Comparison of ENCODE assay signal across 26 cellular contexts in the genomic region with DNA sequence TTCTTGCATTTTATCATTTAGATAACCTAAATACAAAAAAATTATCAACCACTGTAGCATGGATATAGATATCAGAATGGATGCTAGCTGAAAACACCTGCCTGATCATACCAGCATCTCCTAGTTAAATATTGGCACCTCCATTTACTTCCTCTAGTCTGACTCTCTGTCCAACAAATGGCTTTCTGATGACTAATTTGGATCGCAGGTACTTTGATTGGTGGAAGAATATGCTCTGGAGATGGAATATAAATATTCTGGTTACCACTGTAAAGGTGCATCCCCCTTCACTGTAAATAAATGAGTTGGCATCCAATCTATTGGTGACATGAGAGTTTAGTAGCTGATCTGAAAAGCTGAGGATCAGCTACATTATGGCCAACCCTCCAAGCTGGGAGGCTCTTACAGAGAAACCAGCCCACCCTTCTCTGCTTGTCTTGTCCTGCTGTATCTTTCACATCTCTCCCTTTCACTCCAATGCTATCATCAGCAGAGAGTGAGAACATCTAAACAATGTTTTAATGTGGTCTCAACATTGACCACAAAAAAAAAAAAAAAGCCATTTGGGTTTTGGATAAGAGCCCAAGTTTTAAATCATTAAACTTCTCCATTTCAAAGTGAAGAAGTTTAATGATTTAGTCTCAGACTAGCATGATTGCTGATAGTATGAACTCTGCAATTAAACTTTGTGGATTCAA.
DNase-seq lines count a peak whose midpoint lies in the region.
"Had no signal": no experiment of that assay in that cellular context is flagged by ENCODE, and none has a peak within 500 bp of the region (broad histone marks: within the 10 kb centered on the region; RNA-seq: fewer than 3 reads in every experiment).

No MANE protein-coding gene starts in this region.

- peak; percentile 3 for DNase-seq in CMK (ENCODE audit: low read depth)
- peak; percentile 1 for DNase-seq in HK-2 (ENCODE audit: unreplicated experiment)
- DNase-seq in SW480 (ENCODE audit: low spot score), result peak; percentile 62
- peak; percentile 18 for DNase-seq in kidney glomerular epithelial cell (lab: John Stamatoyannopoulos, UW)
- no peak for DNase-seq in NCI-H187 treated with DMSO at 0.1 percent for 48 hours (lab: John Stamatoyannopoulos, UW)
- DNase-seq in activated CD4-positive, CD25-positive, alpha-beta regulatory T cell treated with anti-CD3 and anti-CD28 coated beads, Interleukin-2, amount 50 U/mL, for 72 hours, result no peak
- DNase-seq in NCI-H187 (lab: John Stamatoyannopoulos, UW), result no peak
- DNase-seq: activated CD4-positive, alpha-beta T cell treated with anti-CD3 and anti-CD28 coated beads, Interleukin-2, amount 50 U/mL, for 1 hour; activated gamma-delta T cell; activated naive CD8-positive, alpha-beta T cell treated with anti-CD3 and anti-CD28 coated beads for 36 hours; activated T-cell treated with anti-CD3 and anti-CD28 coated beads, Interleukin-2, amount 50 U/mL, for 1 hour; aorta; caudate nucleus; CD4-positive, alpha-beta memory T cell; DMS153; effector CD8-positive, alpha-beta T cell; GDM1; left ventricle myocardium inferior; mesenchymal stem cell; NCI-H1092 treated with DMSO at 0.1 percent for 48 hours; NCI-H2029; NCI-H524 treated with DMSO at 0.1 percent for 48 hours; pancreas; retina; stimulated activated naive B cell treated with anti-CD40 and anti-IgM and Interleukin-4, amounts not matched to agents 10 μg/mL and 1 μg/mL and 100 μg/mL, for 72 hours; T-cell had no signal

Comparison
In these comparisons a context has a peak if more than half of its experiments do, and no peak if none do; other contexts are left out.
1. DNase-seq: peak in CMK (single experiment), HK-2 (single experiment), SW480 (single experiment) and kidney glomerular epithelial cell (single experiment); none in NCI-H187 treated with DMSO at 0.1 percent for 48 hours (single experiment), activated CD4-positive, CD25-positive, alpha-beta regulatory T cell treated with anti-CD3 and anti-CD28 coated beads, Interleukin-2, amount 50 U/mL, for 72 hours (single experiment) and NCI-H187 (0 of 2).